In genomic region chr3:177498037-177498857, GRCh38 we compare ENCODE assay signal across 14 cellular contexts.
A peak's percentile ranks its signal among the peaks of the same experiment; 100 is the strongest.
DNase-seq lines count a peak whose midpoint lies in the region; ATAC-seq and TF ChIP-seq lines count a peak whose summit lies in the region.
"Had no signal": no experiment of that assay in that cellular context is flagged by ENCODE, and none has a peak within 500 bp of the region (broad histone marks: within the 10 kb centered on the region; RNA-seq: fewer than 3 reads in every experiment).

No MANE protein-coding gene starts in this region.

- no peaks in the 10 kb centered on the region for H3K9me3 ChIP-seq in Panc1 (ENCODE audit: control insufficient read depth, insufficient read depth, low read depth, low read length)
- H3K9me3 ChIP-seq: esophagus squamous epithelium, prostate gland had no signal

- peaks cover 12% of the 10 kb centered on the region; the same call in 1 of the 2 replicates for H3K4me1 ChIP-seq in Panc1 (ENCODE audit: control insufficient read depth, insufficient read depth, low read length)
- H3K4me1 ChIP-seq: prostate gland had no signal

- ATAC-seq in Panc1 (peak; percentile 44; the same call in 1 of the 2 replicates), HG03196 (IDR thresholded peaks at IDR 0.05; ENCODE audit: unreplicated experiment) (no peak)
- no peak for ATAC-seq in activated T-helper 17 cell treated with anti-CD3 and anti-CD28 coated beads, Interleukin-2, amount 50 U/mL, for 72 hours (replicated peaks)
- ATAC-seq: activated CD8-positive, alpha-beta T cell treated with anti-CD3 and anti-CD28 coated beads for 36 hours; left lobe of liver had no signal

- H3K27me3 ChIP-seq in Panc1 (ENCODE audit: control insufficient read depth, insufficient read depth, low read length): no peaks in the 10 kb centered on the region
- H3K27me3 ChIP-seq: esophagus squamous epithelium had no signal

- H3K27ac ChIP-seq in Panc1 (ENCODE audit: low read length): peak overlapping the region; percentile 32; the same call in 1 of the 2 replicates
- H3K27ac ChIP-seq: 22Rv1, prostate gland had no signal

- no peak overlapping the region for H3K27ac Mint-ChIP-seq in activated T-helper 17 cell treated with anti-CD3 and anti-CD28 coated beads, Interleukin-2, amount 50 U/mL, for 72 hours
- H3K27ac Mint-ChIP-seq: activated CD8-positive, alpha-beta T cell treated with anti-CD3 and anti-CD28 coated beads for 36 hours had no signal

- no peak overlapping the region for H3K4me3 Mint-ChIP-seq in activated T-helper 17 cell treated with anti-CD3 and anti-CD28 coated beads, Interleukin-2, amount 50 U/mL, for 72 hours
- H3K4me3 Mint-ChIP-seq: activated CD8-positive, alpha-beta T cell treated with anti-CD3 and anti-CD28 coated beads for 36 hours had no signal

- in situ Hi-C loops in Panc1 (cut with HindIII; ENCODE audit: low pct_unique_long_range_greater_than_20kb, low sequenced_read_pairs): no loop called here

- CTCF ChIA-PET in Panc1 (lab: Charles Lee): no interaction called here

- BruUV-seq in Panc1 (replicated peaks; lab: Mats Ljungman, UMichigan): no TSS peak

- H3K4me3 ChIP-seq in Panc1 (ENCODE audit: low read depth in 2 of 2, low read length in 2 of 2) (no peak overlapping the region), epithelial cell of proximal tubule (ENCODE audit: low read depth, low read length) (no peak overlapping the region), skeletal muscle cell (ENCODE audit: low read depth, low read length) (no peak overlapping the region)
- H3K4me3 ChIP-seq: prostate gland had no signal

- no peaks in the 10 kb centered on the region for H3K36me3 ChIP-seq in Panc1 (ENCODE audit: control insufficient read depth, insufficient read depth, low read length)
- H3K36me3 ChIP-seq: esophagus squamous epithelium, prostate gland had no signal

- peak; percentile 44 for DNase-seq in DMS 273 (lab: John Stamatoyannopoulos, UW; ENCODE audit: unreplicated experiment)
- DNase-seq in DMS 273 treated with DMSO at 0.1 percent for 48 hours (lab: John Stamatoyannopoulos, UW): no peak
- DNase-seq in Panc1 (ENCODE audit: low read depth, low spot score): no peak
- peak; percentile 78 for DNase-seq in epithelial cell of proximal tubule (ENCODE audit: low read depth)
- DNase-seq in skeletal muscle cell (ENCODE audit: low read depth): peak; percentile 60
- DNase-seq in activated naive CD4-positive, alpha-beta T cell treated with anti-CD3 and anti-CD28 coated beads, Interleukin-2, amount 50 U/mL, for 16 hours: no peak
- DNase-seq: activated CD8-positive, alpha-beta T cell treated with anti-CD3 and anti-CD28 coated beads for 36 hours; esophagus squamous epithelium; SW 1271 had no signal

- TF ChIP-seq CTCF in Panc1 (IDR thresholded peaks at IDR 0.05) (no peak), epithelial cell of proximal tubule (conservative IDR thresholded peaks at IDR 0.05; ENCODE audit: low read depth, low read length) (no peak)

- H3K27me3 Mint-ChIP-seq in activated T-helper 17 cell treated with anti-CD3 and anti-CD28 coated beads, Interleukin-2, amount 50 U/mL, for 72 hours: no peaks in the 10 kb centered on the region
- H3K27me3 Mint-ChIP-seq: activated CD8-positive, alpha-beta T cell treated with anti-CD3 and anti-CD28 coated beads for 36 hours had no signal

- POLR2A ChIA-PET in Panc1 (lab: Charles Lee): no interaction called here

- peaks cover 3% of the 10 kb centered on the region for H3K9me3 Mint-ChIP-seq in activated T-helper 17 cell treated with anti-CD3 and anti-CD28 coated beads, Interleukin-2, amount 50 U/mL, for 72 hours
- H3K9me3 Mint-ChIP-seq: activated CD8-positive, alpha-beta T cell treated with anti-CD3 and anti-CD28 coated beads for 36 hours had no signal

- no peaks in the 10 kb centered on the region for H3K36me3 Mint-ChIP-seq in activated T-helper 17 cell treated with anti-CD3 and anti-CD28 coated beads, Interleukin-2, amount 50 U/mL, for 72 hours (ENCODE audit: low read depth)

- H3K4me1 Mint-ChIP-seq in activated T-helper 17 cell treated with anti-CD3 and anti-CD28 coated beads, Interleukin-2, amount 50 U/mL, for 72 hours: no peaks in the 10 kb centered on the region

- intact Hi-C loops in Panc1 (cut with micrococcal nuclease; ENCODE audit: unreplicated experiment): no loop called here

Comparison
In these comparisons a context has a peak if more than half of its experiments do, and no peak if none do; other contexts are left out.
1. DNase-seq: peak in DMS 273 (single experiment), epithelial cell of proximal tubule (single experiment) and skeletal muscle cell (single experiment); none in DMS 273 treated with DMSO at 0.1 percent for 48 hours (single experiment), Panc1 (single experiment) and activated naive CD4-positive, alpha-beta T cell treated with anti-CD3 and anti-CD28 coated beads, Interleukin-2, amount 50 U/mL, for 16 hours (single experiment).